In the genomic region with DNA sequence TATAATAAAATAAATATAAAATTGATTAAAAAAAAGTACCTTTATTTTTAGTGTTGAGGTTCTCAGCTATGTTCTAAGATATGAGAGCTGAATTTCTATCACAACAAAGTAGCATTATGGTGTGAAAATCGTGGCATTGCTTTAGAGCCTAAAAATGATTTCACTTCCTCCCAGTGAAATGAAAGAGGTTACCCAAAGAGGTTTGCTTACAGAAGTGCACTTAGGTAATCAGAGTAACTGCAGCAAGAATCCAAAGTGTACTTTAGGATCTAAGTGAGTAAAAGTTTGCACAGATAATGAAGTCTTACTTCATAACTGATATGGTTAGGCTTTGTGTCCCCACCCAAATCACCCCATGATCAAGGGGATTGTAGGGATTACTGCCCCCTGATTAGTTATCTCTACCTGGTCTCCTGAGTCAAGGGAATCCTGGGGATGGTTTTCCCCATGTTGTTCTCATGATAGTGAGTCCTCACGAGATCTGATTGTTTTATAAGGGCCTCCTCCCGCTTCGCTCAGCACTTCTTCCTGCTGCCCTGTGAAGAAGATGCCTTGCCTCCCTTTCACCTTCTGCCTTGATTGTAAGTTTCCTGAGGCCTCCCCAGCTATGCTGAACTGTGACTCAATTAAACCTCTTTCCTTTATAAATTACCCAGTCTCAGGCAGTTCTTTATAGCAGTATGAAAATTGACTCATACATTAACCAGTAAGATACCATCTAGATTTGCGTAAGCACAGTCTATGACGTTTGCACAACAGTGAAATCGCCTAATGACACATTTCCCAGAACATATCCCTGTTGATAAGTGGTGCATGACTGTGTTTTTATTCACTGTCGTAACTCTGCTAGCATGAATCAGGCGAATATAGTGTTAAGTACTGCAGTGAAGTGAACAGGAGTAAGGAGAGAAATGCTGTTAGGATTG, we compare ENCODE assay signal across 9 cellular contexts. TPM values are rescaled to one million over a fixed set of nuclear protein-coding genes. Genes with fewer than 3 reads are reported as not detected.
DNase-seq lines count a peak whose midpoint lies in the region; ATAC-seq and TF ChIP-seq lines count a peak whose summit lies in the region.
"Had no signal": no experiment of that assay in that cellular context is flagged by ENCODE, and none has a peak within 500 bp of the region (broad histone marks: within the 10 kb centered on the region; RNA-seq: fewer than 3 reads in every experiment).

No MANE protein-coding gene starts in this region.

- H3K27ac Mint-ChIP-seq in HFFc6: peak overlapping the region; percentile 88

- in situ Hi-C loops in gastrocnemius medialis (cut with MboI; ENCODE audit: low sequenced_read_pairs in 4 of 4): no loop called here

- H3K4me1 ChIP-seq in left lung: peaks cover 0 to 7% of the 10 kb centered on the region in 2 donors
- no peaks in the 10 kb centered on the region for H3K4me1 ChIP-seq in gastrocnemius medialis

- H3K4me1 Mint-ChIP-seq in HFFc6 (ENCODE audit: low read depth): peaks cover 13% of the 10 kb centered on the region
- peaks cover 5% of the 10 kb centered on the region for H3K4me1 Mint-ChIP-seq in activated T-cell treated with anti-CD3 and anti-CD28 coated beads, Interleukin-2, amount 50 U/mL, for 4 hours (ENCODE audit: low read depth)

- no peak overlapping the region for H3K4me3 ChIP-seq in left lung
- no peak overlapping the region for H3K4me3 ChIP-seq in gastrocnemius medialis

- no peak for TF ChIP-seq POLR2A in gastrocnemius medialis (IDR thresholded peaks at IDR 0.05)

- intact Hi-C loops in left lung (cut with DNase I): no loop called here
- intact Hi-C loops in gastrocnemius medialis (cut with DNase I; ENCODE audit: low total_unique reads): no loop called here

- no peaks in the 10 kb centered on the region; the same call in 1 of the 2 replicates for H3K27me3 Mint-ChIP-seq in HFFc6 (ENCODE audit: insufficient read depth)
- H3K27me3 Mint-ChIP-seq in activated T-cell treated with anti-CD3 and anti-CD28 coated beads, Interleukin-2, amount 50 U/mL, for 4 hours (ENCODE audit: low read depth): no peaks in the 10 kb centered on the region

- peaks cover 16% of the 10 kb centered on the region for H3K36me3 Mint-ChIP-seq in HFFc6 (ENCODE audit: low read depth)
- H3K36me3 Mint-ChIP-seq in activated T-cell treated with anti-CD3 and anti-CD28 coated beads, Interleukin-2, amount 50 U/mL, for 4 hours (ENCODE audit: insufficient read depth): peaks cover 18% of the 10 kb centered on the region

- H3K9me3 ChIP-seq in left lung: no peaks in the 10 kb centered on the region
- no peaks in the 10 kb centered on the region for H3K9me3 ChIP-seq in gastrocnemius medialis

- peak overlapping the region; percentile 35; the same call in 1 of the 2 replicates for H3K4me3 Mint-ChIP-seq in HFFc6
- H3K4me3 Mint-ChIP-seq in activated T-cell treated with anti-CD3 and anti-CD28 coated beads, Interleukin-2, amount 50 U/mL, for 4 hours: no peak overlapping the region

- peak overlapping the region in 1 of 2 donors; percentile 66 for H3K27ac ChIP-seq in left lung
- no peak overlapping the region for H3K27ac ChIP-seq in gastrocnemius medialis

- peaks cover 6% of the 10 kb centered on the region for H3K9me3 Mint-ChIP-seq in HFFc6
- no peaks in the 10 kb centered on the region for H3K9me3 Mint-ChIP-seq in activated T-cell treated with anti-CD3 and anti-CD28 coated beads, Interleukin-2, amount 50 U/mL, for 4 hours

- H3K36me3 ChIP-seq in left lung: no peaks in the 10 kb centered on the region
- H3K36me3 ChIP-seq in gastrocnemius medialis: peaks cover 0 to 3% of the 10 kb centered on the region in 2 donors

- no peaks in the 10 kb centered on the region for H3K27me3 ChIP-seq in left lung
- no peaks in the 10 kb centered on the region for H3K27me3 ChIP-seq in gastrocnemius medialis

- ATAC-seq in activated T-cell treated with anti-CD3 and anti-CD28 coated beads, Interleukin-2, amount 50 U/mL, for 4 hours: peak; percentile 88 to 93
- ATAC-seq in left lung: peak; percentile 89
- no peak for ATAC-seq in HG03432 (IDR thresholded peaks at IDR 0.05; ENCODE audit: unreplicated experiment)
- no peak for ATAC-seq in gastrocnemius medialis

- peak; percentile 16 for DNase-seq in GM04504 (ENCODE audit: low read depth)
- DNase-seq in HFFc6: peak; percentile 90
- no peak for DNase-seq in activated T-cell treated with anti-CD3 and anti-CD28 coated beads, Interleukin-2, amount 50 U/mL, for 4 hours
- no peak for DNase-seq in left lung
- DNase-seq in gastrocnemius medialis: no peak
- DNase-seq in DMS53 (lab: John Stamatoyannopoulos, UW): no peak
- no peak for DNase-seq in NCI-H187 treated with DMSO at 0.1 percent for 48 hours (lab: John Stamatoyannopoulos, UW)
- DNase-seq: activated effector memory CD4-positive, alpha-beta T cell treated with anti-CD3 and anti-CD28 coated beads, Interleukin-2, amount 50 U/mL, for 16 hours had no signal

- TF ChIP-seq CTCF in HFFc6 (IDR thresholded peaks at IDR 0.05) (no peak), left lung (IDR thresholded peaks at IDR 0.05) (no peak), gastrocnemius medialis (IDR thresholded peaks at IDR 0.05 in 4 of 5, conservative IDR thresholded peaks at IDR 0.05 in 1 of 5) (no peak)

RNA-seq across cellular contexts. Expression of a gene that starts 40.3 kb away (rescaled TPM):
- under 1 TPM; 0.13 to 0.50 (median 0.28) TPM for total RNA-seq in HFFc6 (2021; fragmentation: NEBNext Ultra II Directional; extraction: Animal tissue kit (Norgen Biotek cat#: 25700))
- under 1 TPM; 0.38 to 0.90 (median 0.38) TPM for total RNA-seq in activated T-cell treated with anti-CD3 and anti-CD28 coated beads, Interleukin-2, amount 50 U/mL, for 4 hours
- total RNA-seq in left lung (1 to 10 TPM; 1.1 to 5.7 TPM), gastrocnemius medialis (1 to 10 TPM in 1 of 4 donors, under 1 TPM in 2, not detected in 1; 0.13 to 1.4 (median 0.80) TPM)

Comparison
In these comparisons a context has a peak if more than half of its experiments do, and no peak if none do; other contexts are left out.
1. DNase-seq: peak in GM04504 (single experiment) and HFFc6 (single experiment); none in activated T-cell treated with anti-CD3 and anti-CD28 coated beads, Interleukin-2, amount 50 U/mL, for 4 hours (single experiment), left lung (0 of 2), gastrocnemius medialis (0 of 2), DMS53 (single experiment) and NCI-H187 treated with DMSO at 0.1 percent for 48 hours (single experiment).
2. ATAC-seq: peak in activated T-cell treated with anti-CD3 and anti-CD28 coated beads, Interleukin-2, amount 50 U/mL, for 4 hours (2 of 2) and left lung (single experiment); none in HG03432 (single experiment) and gastrocnemius medialis (0 of 2).